ENCODE assay signal across 7 cellular contexts in the genomic region with DNA sequence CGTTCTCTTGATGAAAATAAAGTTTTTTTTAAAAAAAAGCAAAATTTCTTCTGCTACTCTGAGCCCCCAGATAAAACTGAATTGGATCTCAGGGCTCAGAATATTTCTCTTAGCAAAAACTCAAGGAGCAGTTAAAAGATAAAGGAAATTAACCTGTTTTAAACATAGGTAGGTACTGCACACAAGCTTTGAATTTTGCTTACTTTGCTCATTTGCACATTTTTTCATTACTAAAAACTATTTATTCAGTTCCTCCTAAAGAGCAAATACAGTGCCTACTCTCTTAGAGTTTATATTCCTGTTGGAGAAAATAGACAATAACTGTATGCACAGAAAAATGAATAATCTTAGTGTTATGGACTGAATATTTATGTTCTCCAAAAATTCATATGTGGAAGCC. TPM values are rescaled to one million over a fixed set of nuclear protein-coding genes. Genes with fewer than 3 reads are reported as not detected.
"Had no signal": no experiment of that assay in that cellular context is flagged by ENCODE, and none has a peak within 500 bp of the region (broad histone marks: within the 10 kb centered on the region; RNA-seq: fewer than 3 reads in every experiment).

No MANE protein-coding gene starts in this region.

- H3K4me2 ChIP-seq: KMS-11 had no signal

- DNase-seq: KBM-7, KG1 had no signal

- H3K27me3 Mint-ChIP-seq: IgD-negative memory B cell had no signal

- H3K4me3 Mint-ChIP-seq: IgD-negative memory B cell had no signal

- H3K27ac Mint-ChIP-seq: IgD-negative memory B cell had no signal

- FAIRE-seq: HTR-8/SVneo had no signal

- H3K9ac ChIP-seq: KMS-11 had no signal

- H3K4me1 Mint-ChIP-seq: IgD-negative memory B cell had no signal

- H3K9me3 Mint-ChIP-seq: IgD-negative memory B cell had no signal

- H3K27ac ChIP-seq: HL-60, KMS-11 had no signal

RNA-seq across cellular contexts. Expression of a gene that starts 13.0 kb away (rescaled TPM):
- total RNA-seq: HT1080 had no signal
